Comparison of ENCODE assay signal across 1 cellular context in the genomic region with DNA sequence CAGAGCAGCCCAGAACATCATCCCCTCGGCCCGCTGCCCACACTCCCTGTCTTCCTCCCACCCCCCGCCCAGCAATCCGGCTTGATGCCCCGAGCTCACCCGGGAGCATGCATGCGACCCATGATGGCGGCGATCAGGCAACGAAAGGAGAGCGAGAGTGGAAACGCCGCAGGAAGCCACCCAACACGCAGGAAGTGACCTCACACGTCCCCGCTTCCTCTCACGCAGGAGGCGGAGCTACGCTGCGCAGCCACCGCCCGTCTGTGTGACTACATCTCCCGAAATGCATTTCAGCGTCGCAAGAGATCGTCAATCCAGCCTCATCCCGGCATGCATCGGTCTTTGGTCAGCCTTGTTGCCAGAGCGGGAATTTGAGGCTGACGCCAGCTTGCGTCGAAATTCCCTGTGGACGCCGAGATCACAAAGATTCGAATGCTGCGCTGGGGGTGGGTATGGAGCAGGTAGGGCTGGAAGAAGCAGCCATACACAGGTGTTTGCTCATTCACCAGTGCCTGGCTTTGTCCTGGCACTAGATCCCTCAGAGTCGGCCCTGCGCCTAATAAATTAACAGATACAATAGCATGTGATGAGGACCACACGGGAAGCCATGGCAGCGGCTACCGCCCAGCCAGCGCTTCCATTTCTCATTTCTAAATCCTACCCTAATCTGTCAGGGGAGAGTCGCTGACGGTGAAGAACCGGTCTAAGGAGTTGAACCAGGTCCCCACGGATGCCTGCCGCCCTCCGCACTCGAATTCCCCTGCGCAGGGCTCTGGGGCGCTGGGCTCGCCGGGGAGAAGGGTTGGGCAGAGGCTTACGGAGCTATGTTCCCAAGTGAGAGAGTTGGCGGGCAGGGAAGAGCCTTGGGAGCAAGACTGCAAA.
A peak's percentile ranks its signal among the peaks of the same experiment; 100 is the strongest.
TF ChIP-seq lines count a peak whose summit lies in the region.

Gene RPS13 (minus strand): TSS at position 148 of the 882 bp plus-strand sequence. CDS start 26 bp downstream, at position 122.

TF ChIP-seq in K562, 482 proteins besides CTCF, POLR2A, EP300 and RAD21 (continued from another document and continues in another):
- TF ChIP-seq FOXP4 (CRISPR knock-in tag; IDR thresholded peaks at IDR 0.05; ENCODE audit: borderline replicate concordance) (0 out of 2 replicates have a peak, but pooled peaks have one; percentile 51), ZFP30 (CRISPR knock-in tag; IDR thresholded peaks at IDR 0.05; ENCODE audit: borderline replicate concordance) (no peak), ZBTB17 (CRISPR knock-in tag; IDR thresholded peaks at IDR 0.05) (peak; percentile 18; the same call in 1 of the 2 replicates), MECOM (CRISPR knock-in tag; IDR thresholded peaks at IDR 0.05) (no peak), ZKSCAN8 (CRISPR knock-in tag; IDR thresholded peaks at IDR 0.05) (no peak; the same call in 1 of the 2 replicates), GABPA (tag; conservative IDR thresholded peaks at IDR 0.05; ENCODE audit: low read depth) (peak; percentile 96), STAT5A (IDR thresholded peaks at IDR 0.05; ENCODE audit: borderline replicate concordance, low read length) (no peak), BCLAF1 (IDR thresholded peaks at IDR 0.05; ENCODE audit: borderline replicate concordance in 1 of 2, control insufficient read depth in 1 of 2, low read depth in 2 of 2, low read length in 1 of 2) (0 out of 4 replicates have a peak, but pooled peaks of 1 of the 2 experiments have one; percentile 73), ETV1 (tag; conservative IDR thresholded peaks at IDR 0.05; ENCODE audit: low read depth) (peak; percentile 33; the same call in 1 of the 2 replicates), SUPT5H (IDR thresholded peaks at IDR 0.05) (peak; percentile 99), ILF3 (IDR thresholded peaks at IDR 0.05; ENCODE audit: borderline replicate concordance) (0 out of 2 replicates have a peak, but pooled peaks have one; percentile 60), PATZ1 (CRISPR knock-in tag; IDR thresholded peaks at IDR 0.05; ENCODE audit: borderline replicate concordance) (no peak), KDM5B (IDR thresholded peaks at IDR 0.05; ENCODE audit: insufficient replicate concordance, low read depth, low read length) (peak; percentile 92), KAT8 (IDR thresholded peaks at IDR 0.05; ENCODE audit: low read depth) (no peak), ZNF217 (CRISPR knock-in tag; IDR thresholded peaks at IDR 0.05) (no peak), SAFB2 (IDR thresholded peaks at IDR 0.05; ENCODE audit: borderline replicate concordance, low read depth, low read length, severe bottlenecking) (no peak), TAF7 (tag; IDR thresholded peaks at IDR 0.05) (peak; percentile 81), ZNF121 (CRISPR knock-in tag; conservative IDR thresholded peaks at IDR 0.05) (no peak), CTBP1 (IDR thresholded peaks at IDR 0.05; ENCODE audit: borderline replicate concordance) (peak; percentile 55; the same call in 1 of the 2 replicates), ZSCAN32 (CRISPR knock-in tag; IDR thresholded peaks at IDR 0.05) (0 out of 2 replicates have a peak, but pooled peaks have one; percentile 35), FOXK1 (CRISPR knock-in tag; IDR thresholded peaks at IDR 0.05; ENCODE audit: borderline replicate concordance) (peak; percentile 92; the same call in 1 of the 2 replicates), HDAC2 (IDR thresholded peaks at IDR 0.05) (peak; percentile 74; the same call in 1 of the 2 replicates), FUS (optimal IDR thresholded peaks at IDR 0.05; ENCODE audit: low read depth, low read length) (no peak)
- TF ChIP-seq, protein P1, sequence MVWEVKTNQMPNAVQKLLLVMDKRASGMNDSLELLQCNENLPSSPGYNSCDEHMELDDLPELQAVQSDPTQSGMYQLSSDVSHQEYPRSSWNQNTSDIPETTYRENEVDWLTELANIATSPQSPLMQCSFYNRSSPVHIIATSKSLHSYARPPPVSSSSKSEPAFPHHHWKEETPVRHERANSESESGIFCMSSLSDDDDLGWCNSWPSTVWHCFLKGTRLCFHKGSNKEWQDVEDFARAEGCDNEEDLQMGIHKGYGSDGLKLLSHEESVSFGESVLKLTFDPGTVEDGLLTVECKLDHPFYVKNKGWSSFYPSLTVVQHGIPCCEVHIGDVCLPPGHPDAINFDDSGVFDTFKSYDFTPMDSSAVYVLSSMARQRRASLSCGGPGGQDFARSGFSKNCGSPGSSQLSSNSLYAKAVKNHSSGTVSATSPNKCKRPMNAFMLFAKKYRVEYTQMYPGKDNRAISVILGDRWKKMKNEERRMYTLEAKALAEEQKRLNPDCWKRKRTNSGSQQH (CRISPR knock-in tag; IDR thresholded peaks at IDR 0.05): 0 out of 2 replicates have a peak, but pooled peaks have one; percentile 3
- TF ChIP-seq, protein P2, sequence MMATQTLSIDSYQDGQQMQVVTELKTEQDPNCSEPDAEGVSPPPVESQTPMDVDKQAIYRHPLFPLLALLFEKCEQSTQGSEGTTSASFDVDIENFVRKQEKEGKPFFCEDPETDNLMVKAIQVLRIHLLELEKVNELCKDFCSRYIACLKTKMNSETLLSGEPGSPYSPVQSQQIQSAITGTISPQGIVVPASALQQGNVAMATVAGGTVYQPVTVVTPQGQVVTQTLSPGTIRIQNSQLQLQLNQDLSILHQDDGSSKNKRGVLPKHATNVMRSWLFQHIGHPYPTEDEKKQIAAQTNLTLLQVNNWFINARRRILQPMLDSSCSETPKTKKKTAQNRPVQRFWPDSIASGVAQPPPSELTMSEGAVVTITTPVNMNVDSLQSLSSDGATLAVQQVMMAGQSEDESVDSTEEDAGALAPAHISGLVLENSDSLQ (IDR thresholded peaks at IDR 0.05): peak; percentile 75
- TF ChIP-seq, protein P3, sequence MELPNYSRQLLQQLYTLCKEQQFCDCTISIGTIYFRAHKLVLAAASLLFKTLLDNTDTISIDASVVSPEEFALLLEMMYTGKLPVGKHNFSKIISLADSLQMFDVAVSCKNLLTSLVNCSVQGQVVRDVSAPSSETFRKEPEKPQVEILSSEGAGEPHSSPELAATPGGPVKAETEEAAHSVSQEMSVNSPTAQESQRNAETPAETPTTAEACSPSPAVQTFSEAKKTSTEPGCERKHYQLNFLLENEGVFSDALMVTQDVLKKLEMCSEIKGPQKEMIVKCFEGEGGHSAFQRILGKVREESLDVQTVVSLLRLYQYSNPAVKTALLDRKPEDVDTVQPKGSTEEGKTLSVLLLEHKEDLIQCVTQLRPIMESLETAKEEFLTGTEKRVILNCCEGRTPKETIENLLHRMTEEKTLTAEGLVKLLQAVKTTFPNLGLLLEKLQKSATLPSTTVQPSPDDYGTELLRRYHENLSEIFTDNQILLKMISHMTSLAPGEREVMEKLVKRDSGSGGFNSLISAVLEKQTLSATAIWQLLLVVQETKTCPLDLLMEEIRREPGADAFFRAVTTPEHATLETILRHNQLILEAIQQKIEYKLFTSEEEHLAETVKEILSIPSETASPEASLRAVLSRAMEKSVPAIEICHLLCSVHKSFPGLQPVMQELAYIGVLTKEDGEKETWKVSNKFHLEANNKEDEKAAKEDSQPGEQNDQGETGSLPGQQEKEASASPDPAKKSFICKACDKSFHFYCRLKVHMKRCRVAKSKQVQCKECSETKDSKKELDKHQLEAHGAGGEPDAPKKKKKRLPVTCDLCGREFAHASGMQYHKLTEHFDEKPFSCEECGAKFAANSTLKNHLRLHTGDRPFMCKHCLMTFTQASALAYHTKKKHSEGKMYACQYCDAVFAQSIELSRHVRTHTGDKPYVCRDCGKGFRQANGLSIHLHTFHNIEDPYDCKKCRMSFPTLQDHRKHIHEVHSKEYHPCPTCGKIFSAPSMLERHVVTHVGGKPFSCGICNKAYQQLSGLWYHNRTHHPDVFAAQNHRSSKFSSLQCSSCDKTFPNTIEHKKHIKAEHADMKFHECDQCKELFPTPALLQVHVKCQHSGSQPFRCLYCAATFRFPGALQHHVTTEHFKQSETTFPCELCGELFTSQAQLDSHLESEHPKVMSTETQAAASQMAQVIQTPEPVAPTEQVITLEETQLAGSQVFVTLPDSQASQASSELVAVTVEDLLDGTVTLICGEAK (IDR thresholded peaks at IDR 0.05): peak; percentile 95
- TF ChIP-seq, protein P3 (CRISPR knock-in tag; IDR thresholded peaks at IDR 0.05): no peak; the same call in 1 of the 2 replicates
- TF ChIP-seq, protein P4, sequence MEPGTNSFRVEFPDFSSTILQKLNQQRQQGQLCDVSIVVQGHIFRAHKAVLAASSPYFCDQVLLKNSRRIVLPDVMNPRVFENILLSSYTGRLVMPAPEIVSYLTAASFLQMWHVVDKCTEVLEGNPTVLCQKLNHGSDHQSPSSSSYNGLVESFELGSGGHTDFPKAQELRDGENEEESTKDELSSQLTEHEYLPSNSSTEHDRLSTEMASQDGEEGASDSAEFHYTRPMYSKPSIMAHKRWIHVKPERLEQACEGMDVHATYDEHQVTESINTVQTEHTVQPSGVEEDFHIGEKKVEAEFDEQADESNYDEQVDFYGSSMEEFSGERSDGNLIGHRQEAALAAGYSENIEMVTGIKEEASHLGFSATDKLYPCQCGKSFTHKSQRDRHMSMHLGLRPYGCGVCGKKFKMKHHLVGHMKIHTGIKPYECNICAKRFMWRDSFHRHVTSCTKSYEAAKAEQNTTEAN (CRISPR knock-in tag; IDR thresholded peaks at IDR 0.05): peak; percentile 79; the same call in 1 of the 2 replicates
